Comparison of ENCODE assay signal across 21 cellular contexts in the genomic region with DNA sequence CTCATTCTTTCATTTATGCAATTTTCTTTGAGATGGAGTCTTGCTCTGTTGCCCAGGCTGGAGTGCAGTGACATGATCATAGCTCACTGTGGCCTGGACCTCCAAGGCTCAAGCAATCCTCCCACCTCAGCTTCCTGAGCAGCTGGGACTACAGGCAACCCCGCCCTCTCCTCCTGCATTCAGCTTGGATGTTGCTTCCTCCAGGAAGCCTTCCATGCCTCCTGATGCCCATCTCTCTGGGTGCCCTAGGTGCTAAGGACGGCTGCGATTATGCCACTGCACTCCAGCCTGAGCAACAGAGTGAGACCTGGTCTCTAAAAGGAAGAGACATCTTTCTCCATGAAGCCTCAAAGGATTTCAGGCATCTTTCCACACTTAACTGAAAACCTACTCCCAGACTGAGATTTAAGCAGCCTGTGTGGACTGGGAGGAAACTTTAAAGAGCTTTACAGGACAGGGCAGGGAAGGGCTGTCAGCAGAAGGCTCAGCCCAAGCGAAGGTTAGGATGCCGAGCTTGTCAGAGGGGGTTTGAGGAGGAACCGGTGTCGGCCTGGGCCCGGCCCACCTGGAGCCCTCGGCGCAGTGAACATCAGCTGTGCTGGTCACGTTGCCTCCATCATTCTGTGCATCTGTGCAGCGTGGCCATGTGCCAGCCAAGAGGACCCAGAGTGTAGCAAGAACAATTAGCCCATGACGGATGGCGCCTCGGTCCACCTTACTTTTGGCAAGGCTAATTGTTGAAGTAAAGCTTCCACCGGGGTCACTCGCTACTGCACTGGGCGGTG.
DNase-seq lines count a peak whose midpoint lies in the region; FAIRE-seq and TF ChIP-seq lines count a peak whose summit lies in the region.
"Had no signal": no experiment of that assay in that cellular context is flagged by ENCODE, and none has a peak within 500 bp of the region (broad histone marks: within the 10 kb centered on the region; RNA-seq: fewer than 3 reads in every experiment).

No MANE protein-coding gene starts in this region.

- H3K9me3 ChIP-seq in H1 (ENCODE audit: insufficient read depth in 2 of 2, low read depth in 1 of 2, low read length in 1 of 2) (no peaks in the 10 kb centered on the region), MM.1S (replicated peaks; ENCODE audit: insufficient read depth, low read length) (no peaks in the 10 kb centered on the region), hepatocyte (ENCODE audit: low read depth) (no peaks in the 10 kb centered on the region), BE2C (no peaks in the 10 kb centered on the region)
- H3K9me3 ChIP-seq: SJCRH30 had no signal

- POLR2A ChIA-PET in H1 (lab: Charles Lee; ENCODE audit: partially characterized antibody): interaction anchor here (0.6 to 1.4 kb wide), 2 partner anchors 14 kb away, joined by 4 to 5 read pairs; no protein-coding TSS in a partner anchor

- no peak overlapping the region for H3K14ac ChIP-seq in H1 (ENCODE audit: insufficient read length)

- H3K4me3 ChIP-seq in H1 (ENCODE audit: extremely low read depth in 1 of 4, insufficient read depth in 2 of 4, low read depth in 3 of 4, low read length in 4 of 4) (no peak overlapping the region), MM.1S (ENCODE audit: low read length) (no peak overlapping the region), hepatocyte (no peak overlapping the region), BE2C (ENCODE audit: low read depth, low read length) (no peak overlapping the region)
- H3K4me3 ChIP-seq: SJCRH30 had no signal

- H3K9ac ChIP-seq in H1 (replicated peaks in 1 of 4; ENCODE audit: extremely low read depth in 1 of 4, low read depth in 3 of 4, low read length in 3 of 4) (no peak overlapping the region), MM.1S (ENCODE audit: low read length) (no peak overlapping the region)

- H2BK5ac ChIP-seq in H1 (ENCODE audit: low read depth, low read length): no peak overlapping the region

- H3K18ac ChIP-seq in H1 (ENCODE audit: extremely low read depth, low read length): no peak overlapping the region; the same call in 1 of the 2 replicates

- H3K36me3 ChIP-seq in H1 (ENCODE audit: control insufficient read depth in 2 of 4, insufficient read depth in 4 of 4, low read length in 3 of 4): no peaks in the 10 kb centered on the region
- H3K36me3 ChIP-seq in MM.1S (replicated peaks; ENCODE audit: insufficient read depth, low read length): no peaks in the 10 kb centered on the region
- no peaks in the 10 kb centered on the region for H3K36me3 ChIP-seq in hepatocyte (replicated peaks; ENCODE audit: insufficient read depth, low read depth)
- H3K36me3 ChIP-seq in BE2C: no peaks in the 10 kb centered on the region
- H3K36me3 ChIP-seq: SJCRH30 had no signal

- no peak for TF ChIP-seq CTCF in H1 (IDR thresholded peaks at IDR 0.05; ENCODE audit: control extremely low read depth in 1 of 3, insufficient read depth in 1 of 3, low read depth in 1 of 3, low read length in 3 of 3)
- no peak for TF ChIP-seq CTCF in MM.1S (IDR thresholded peaks at IDR 0.05; ENCODE audit: low read length)
- no peak for TF ChIP-seq CTCF in hepatocyte (IDR thresholded peaks at IDR 0.05; ENCODE audit: poor library complexity)
- no peak for TF ChIP-seq CTCF in BE2C (IDR thresholded peaks at IDR 0.05; ENCODE audit: low read depth, low read length)

- H3K9me2 ChIP-seq in MM.1S (replicated peaks; ENCODE audit: insufficient read depth, low read length) (no peaks in the 10 kb centered on the region), hepatocyte (replicated peaks; ENCODE audit: insufficient read depth) (no peaks in the 10 kb centered on the region)

- H3K4me2 ChIP-seq in H1 (ENCODE audit: insufficient read depth in 1 of 2, low read depth in 2 of 2, low read length in 2 of 2) (no peak overlapping the region), MM.1S (ENCODE audit: low read depth, low read length) (no peak overlapping the region), hepatocyte (no peak overlapping the region)

- H4K91ac ChIP-seq in H1 (replicated peaks; ENCODE audit: insufficient read length, low read length): no peak overlapping the region

- TF ChIP-seq RAD21 in H1 (IDR thresholded peaks at IDR 0.05 in 1 of 2, conservative IDR thresholded peaks at IDR 0.05 in 1 of 2; ENCODE audit: low read depth in 2 of 2, low read length in 2 of 2): no peak

- H2BK15ac ChIP-seq in H1 (ENCODE audit: low read length): peak overlapping the region; percentile 88; the same call in 1 of the 2 replicates

- H3F3A ChIP-seq in MM.1S (ENCODE audit: insufficient read depth, low read length): no peaks in the 10 kb centered on the region

- no peak for TF ChIP-seq POLR2A in H1 (IDR thresholded peaks at IDR 0.05; ENCODE audit: control extremely low read depth in 1 of 2, low read depth in 2 of 2, low read length in 2 of 2)

- no peak overlapping the region for H2BK12ac ChIP-seq in H1 (ENCODE audit: low read depth, low read length)

- no peak for TF ChIP-seq EP300 in H1 (IDR thresholded peaks at IDR 0.05; ENCODE audit: borderline replicate concordance in 1 of 2, low read depth in 2 of 2, low read length in 2 of 2)

- no peaks in the 10 kb centered on the region for H3K79me1 ChIP-seq in H1 (ENCODE audit: low read depth, low read length)

- H3K23ac ChIP-seq in H1 (ENCODE audit: insufficient read length): no peak overlapping the region

- H3K23me2 ChIP-seq in H1 (ENCODE audit: low read depth, low read length): no peaks in the 10 kb centered on the region

- no peaks in the 10 kb centered on the region; a peak in 1 of 7 replicates for H3K4me1 ChIP-seq in H1 (replicated peaks in 1 of 4; ENCODE audit: control insufficient read depth in 3 of 4, insufficient read depth in 4 of 4, low read length in 3 of 4)
- no peaks in the 10 kb centered on the region for H3K4me1 ChIP-seq in MM.1S (ENCODE audit: low read length)
- H3K4me1 ChIP-seq in hepatocyte (ENCODE audit: insufficient read depth): no peaks in the 10 kb centered on the region
- H3K4me1 ChIP-seq in BE2C: no peaks in the 10 kb centered on the region
- H3K4me1 ChIP-seq: SJCRH30 had no signal

- H3K27me3 ChIP-seq in H1 (replicated peaks in 1 of 4; ENCODE audit: control insufficient read depth in 3 of 4, extremely low read depth in 1 of 4, insufficient read depth in 3 of 4, low read length in 3 of 4): no peaks in the 10 kb centered on the region
- peaks cover 81% of the 10 kb centered on the region for H3K27me3 ChIP-seq in MM.1S (replicated peaks; ENCODE audit: insufficient read depth, low read length)
- no peaks in the 10 kb centered on the region for H3K27me3 ChIP-seq in hepatocyte
- H3K27me3 ChIP-seq in BE2C: peaks cover 10% of the 10 kb centered on the region; the same call in 1 of the 2 replicates
- H3K27me3 ChIP-seq: SJCRH30 had no signal

- no peak overlapping the region for H2BK120ac ChIP-seq in H1 (replicated peaks; ENCODE audit: low read depth, low read length)

- no peak overlapping the region for H3K4ac ChIP-seq in H1 (replicated peaks; ENCODE audit: insufficient read length, low read depth, low read length)

- peak; percentile 74 for DNase-seq in DMS 273 (lab: John Stamatoyannopoulos, UW; ENCODE audit: unreplicated experiment)
- DNase-seq in DMS 273 treated with DMSO at 0.1 percent for 48 hours (lab: John Stamatoyannopoulos, UW): no peak
- DNase-seq in NCI-H1105 treated with DMSO at 0.1 percent for 48 hours (lab: John Stamatoyannopoulos, UW): peak; percentile 36
- DNase-seq in H1 (ENCODE audit: low read depth in 1 of 2, low spot score in 2 of 2): no peak
- no peak for DNase-seq in MM.1S
- no peak for DNase-seq in hepatocyte (ENCODE audit: low spot score)
- no peak for DNase-seq in BE2C
- DNase-seq: ACHN; CD4-positive, CD25-positive, alpha-beta regulatory T cell; DMS53; GOT3; Karpas-422; NCI-H1417; NCI-H1694; NCI-H2029 treated with DMSO at 0.1 percent for 48 hours; NCI-H2227 treated with DMSO at 0.1 percent for 48 hours; PC-3 had no signal

- H3K56ac ChIP-seq in H1 (replicated peaks; ENCODE audit: insufficient read length, low read depth, low read length): no peak overlapping the region

- H3K79me2 ChIP-seq in H1 (ENCODE audit: control insufficient read depth in 1 of 2, insufficient read depth in 2 of 2, low read length in 2 of 2) (no peaks in the 10 kb centered on the region), MM.1S (ENCODE audit: low read length) (no peaks in the 10 kb centered on the region), hepatocyte (no peaks in the 10 kb centered on the region)

- H2AK5ac ChIP-seq in H1 (ENCODE audit: low read depth, low read length): no peak overlapping the region

- no peak overlapping the region for H4K5ac ChIP-seq in H1 (ENCODE audit: insufficient read length, low read depth, low read length)

- WGBS in H1 (ENCODE audit: extremely low coverage in 1 of 2, insufficient coverage in 1 of 2, insufficient read length in 1 of 2, insufficient replicate concordance in 2 of 2, low coverage in 1 of 2, low lambda C conversion rate in 2 of 2, missing lambda C conversion rate in 1 of 2), 2 experiments: 89% methylated on average over 18 of the region's 18 CpGs; no CpG with 5 or more reads in 1 of the 2 experiments
- 92% methylated on average over 18 of the region's 18 CpGs for WGBS in hepatocyte (ENCODE audit: low lambda C conversion rate, missing lambda C conversion rate)

- CTCF ChIA-PET in H1 (lab: Charles Lee; ENCODE audit: partially characterized antibody): interaction anchor here (0.5 to 2.3 kb wide), 7 partner anchors 8 to 230 kb away, joined by 3 to 17 read pairs (median 4); no protein-coding TSS in a partner anchor

- H4K20me1 ChIP-seq in H1 (replicated peaks in 1 of 2; ENCODE audit: control insufficient read depth in 1 of 2, insufficient read depth in 2 of 2, low read length in 2 of 2) (no peaks in the 10 kb centered on the region), MM.1S (ENCODE audit: insufficient read depth, low read length) (no peaks in the 10 kb centered on the region), hepatocyte (ENCODE audit: insufficient read depth, poor library complexity, severe bottlenecking) (no peaks in the 10 kb centered on the region)

- H2AFZ ChIP-seq in H1 (ENCODE audit: low read length): no peak overlapping the region
- no peak overlapping the region for H2AFZ ChIP-seq in MM.1S (ENCODE audit: low read length)
- H2AFZ ChIP-seq in hepatocyte: no peak overlapping the region

- H3K27ac ChIP-seq in H1 (ENCODE audit: low read depth, low read length) (no peak overlapping the region), MM.1S (ENCODE audit: low read length) (no peak overlapping the region), hepatocyte (no peak overlapping the region)
- H3K27ac ChIP-seq: 22Rv1, HL-60, SJCRH30 had no signal

- no peak overlapping the region for H2BK20ac ChIP-seq in H1 (ENCODE audit: low read length)

- H4K8ac ChIP-seq in H1 (ENCODE audit: extremely low read depth, insufficient read depth, low read length): no peak overlapping the region

- FAIRE-seq in H1 (lab: Jason Lieb, UNC): no peak
- FAIRE-seq: GM18507 had no signal

TF ChIP-seq in H1, 55 proteins besides CTCF, POLR2A, EP300 and RAD21 (continues in another document):
- TF ChIP-seq ATF3 (IDR thresholded peaks at IDR 0.05; ENCODE audit: insufficient read depth, low read depth, low read length): no peak
- TF ChIP-seq TAF7 (optimal IDR thresholded peaks at IDR 0.05; ENCODE audit: borderline replicate concordance, low read depth, low read length): no peak
- no peak for TF ChIP-seq KDM5A (IDR thresholded peaks at IDR 0.05; ENCODE audit: low read length)

Comparison
In these comparisons a context has a peak if more than half of its experiments do, and no peak if none do; other contexts are left out.
1. DNase-seq: peak in DMS 273 (single experiment) and NCI-H1105 treated with DMSO at 0.1 percent for 48 hours (single experiment); none in DMS 273 treated with DMSO at 0.1 percent for 48 hours (single experiment), H1 (0 of 2), MM.1S (single experiment), hepatocyte (single experiment) and BE2C (single experiment).